ENCODE assay signal across 9 cellular contexts in genomic region chr3:13069495-13069894, GRCh38. TPM values are rescaled to one million over a fixed set of nuclear protein-coding genes. Genes with fewer than 3 reads are reported as not detected.
DNase-seq lines count a peak whose midpoint lies in the region; ATAC-seq and TF ChIP-seq lines count a peak whose summit lies in the region.
"Had no signal": no experiment of that assay in that cellular context is flagged by ENCODE, and none has a peak within 500 bp of the region (broad histone marks: within the 10 kb centered on the region; RNA-seq: fewer than 3 reads in every experiment).

No MANE protein-coding gene starts in this region.

- H3K27ac ChIP-seq in WERI-Rb-1 = no peak overlapping the region

- H3K4me3 Mint-ChIP-seq in T-helper 1 cell treated with Interleukin-12 subunit alpha and Interleukin-12 subunit beta and Interleukin-4 antibody, amounts not matched to agents 30 μg/mL and 1 μg/mL, for 36 hours = peak overlapping the region; percentile 56
- H3K4me3 Mint-ChIP-seq in progenitor cell of endocrine pancreas (ENCODE audit: low read depth) = no peak overlapping the region
- H3K4me3 Mint-ChIP-seq: dendritic cell treated with granulocyte-macrophage colony-stimulating factor and Interleukin-4, amounts not matched to agents 40 ng/mL and 50 ng/mL, for 4 days had no signal

- H3K4me1 Mint-ChIP-seq in T-helper 1 cell treated with Interleukin-12 subunit alpha and Interleukin-12 subunit beta and Interleukin-4 antibody, amounts not matched to agents 30 μg/mL and 1 μg/mL, for 36 hours (ENCODE audit: low read depth) = peaks cover 43% of the 10 kb centered on the region
- H3K4me1 Mint-ChIP-seq in progenitor cell of endocrine pancreas (ENCODE audit: low read depth) = peaks cover 1% of the 10 kb centered on the region

- H3K27ac Mint-ChIP-seq in T-helper 1 cell treated with Interleukin-12 subunit alpha and Interleukin-12 subunit beta and Interleukin-4 antibody, amounts not matched to agents 30 μg/mL and 1 μg/mL, for 36 hours = peak overlapping the region; percentile 92
- no peak overlapping the region for H3K27ac Mint-ChIP-seq in progenitor cell of endocrine pancreas

- no peak overlapping the region for H3K4me3 ChIP-seq in WERI-Rb-1 (ENCODE audit: low read depth, low read length)

- no peaks in the 10 kb centered on the region for H3K9me3 Mint-ChIP-seq in T-helper 1 cell treated with Interleukin-12 subunit alpha and Interleukin-12 subunit beta and Interleukin-4 antibody, amounts not matched to agents 30 μg/mL and 1 μg/mL, for 36 hours
- no peaks in the 10 kb centered on the region for H3K9me3 Mint-ChIP-seq in progenitor cell of endocrine pancreas (ENCODE audit: low read depth)

- peak; percentile 66 for ATAC-seq in GM18502 (IDR thresholded peaks at IDR 0.05; ENCODE audit: poor library complexity, unreplicated experiment)
- peak; percentile 49 for ATAC-seq in HG02610 (IDR thresholded peaks at IDR 0.05; ENCODE audit: unreplicated experiment)

- peak; percentile 22 for DNase-seq in mucosa of gallbladder (ENCODE audit: low spot score)
- DNase-seq in hepatic stellate cell (ENCODE audit: low spot score) = no peak
- DNase-seq in DMS153 treated with DMSO at 0.1 percent for 48 hours (lab: John Stamatoyannopoulos, UW; ENCODE audit: unreplicated experiment) = no peak
- DNase-seq in WERI-Rb-1 = no peak
- no peak for DNase-seq in progenitor cell of endocrine pancreas (ENCODE audit: low spot score, unreplicated experiment)

- peaks cover 10% of the 10 kb centered on the region for H3K27me3 Mint-ChIP-seq in T-helper 1 cell treated with Interleukin-12 subunit alpha and Interleukin-12 subunit beta and Interleukin-4 antibody, amounts not matched to agents 30 μg/mL and 1 μg/mL, for 36 hours (ENCODE audit: low read depth)
- H3K27me3 Mint-ChIP-seq in progenitor cell of endocrine pancreas = peaks cover 39% of the 10 kb centered on the region

- H3K36me3 ChIP-seq in WERI-Rb-1 = no peaks in the 10 kb centered on the region

- H3K9me3 ChIP-seq in WERI-Rb-1 (ENCODE audit: severe bottlenecking) = no peaks in the 10 kb centered on the region

- peaks cover 2% of the 10 kb centered on the region for H3K36me3 Mint-ChIP-seq in T-helper 1 cell treated with Interleukin-12 subunit alpha and Interleukin-12 subunit beta and Interleukin-4 antibody, amounts not matched to agents 30 μg/mL and 1 μg/mL, for 36 hours (ENCODE audit: low read depth)
- H3K36me3 Mint-ChIP-seq in progenitor cell of endocrine pancreas (ENCODE audit: insufficient read depth) = no peaks in the 10 kb centered on the region

- no peaks in the 10 kb centered on the region for H3K27me3 ChIP-seq in WERI-Rb-1 (ENCODE audit: insufficient read depth, low read depth, severe bottlenecking)

- TF ChIP-seq CTCF in WERI-Rb-1 (IDR thresholded peaks at IDR 0.05; ENCODE audit: low read depth, low read length) (no peak), progenitor cell of endocrine pancreas (IDR thresholded peaks at IDR 0.05; ENCODE audit: unreplicated experiment) (no peak)

RNA-seq across cellular contexts. Expression of gene IQSEC1, which starts 3.7 kb away (rescaled TPM):
- total RNA-seq in mucosa of gallbladder = 49.8 TPM
- 33.2 and 34.2 TPM in 2 replicates for total RNA-seq in progenitor cell of endocrine pancreas
